16 cellular contexts compared by ENCODE assay signal in genomic region chr20:57660510-57661199, GRCh38. TPM values are rescaled to one million over a fixed set of nuclear protein-coding genes. Genes with fewer than 3 reads are reported as not detected.
DNase-seq lines count a peak whose midpoint lies in the region; ATAC-seq, FAIRE-seq and TF ChIP-seq lines count a peak whose summit lies in the region.
"Had no signal": no experiment of that assay in that cellular context is flagged by ENCODE, and none has a peak within 500 bp of the region (broad histone marks: within the 10 kb centered on the region; RNA-seq: fewer than 3 reads in every experiment).

No MANE protein-coding gene starts in this region.

- dilution Hi-C loops in mammary epithelial cell (cut with HindIII; ENCODE audit: low sequenced_read_pairs) = no loop called here

- TF ChIP-seq POLR2A in breast epithelium (IDR thresholded peaks at IDR 0.05) (no peak), ovary (IDR thresholded peaks at IDR 0.05) (no peak)

- 99% methylated on average over 11 of the region's 16 CpGs for whole genome bisulfite sequencing in mammary epithelial cell (ENCODE audit: low coverage, missing lambda C conversion rate)
- WGBS in ovary, 3 donors = 78 to 86% (median 80%) methylated on average over 16 of the region's 16 CpGs

- DNase-seq in breast epithelium (ENCODE audit: low spot score in 2 of 2) = peak; percentile 15 to 27
- no peak for DNase-seq in mammary epithelial cell
- DNase-seq in coronary artery (ENCODE audit: low spot score) = peak; percentile 69
- DNase-seq in ovary = peak in 4 of 5 donors; percentile 6 to 12 (median 11)
- no peak for DNase-seq in urothelium cell line (ENCODE audit: low spot score)
- DNase-seq in NCI-H1105 (lab: John Stamatoyannopoulos, UW) = no peak
- no peak for DNase-seq in kidney glomerular epithelial cell (lab: John Stamatoyannopoulos, UW)
- DNase-seq: activated naive CD4-positive, alpha-beta T cell treated with anti-CD3 and anti-CD28 coated beads, Interleukin-2, amount 50 U/mL, for 16 hours; cerebellar nuclear complex; NCI-H1048; PC-3 had no signal

- no peak for ATAC-seq in GM18873 (IDR thresholded peaks at IDR 0.05; ENCODE audit: low FRiP score, unreplicated experiment)
- ATAC-seq: left lung, PC-3 had no signal

- no peaks in the 10 kb centered on the region for H4K20me1 ChIP-seq in mammary epithelial cell (ENCODE audit: insufficient read depth, low read length)

- no peak overlapping the region for H3K4me3 ChIP-seq in breast epithelium
- H3K4me3 ChIP-seq in mammary epithelial cell (replicated peaks in 1 of 3; ENCODE audit: insufficient read depth in 1 of 3, low read depth in 2 of 3, low read length in 3 of 3) = no peak overlapping the region
- peak overlapping the region; percentile 46 for H3K4me3 ChIP-seq in coronary artery
- no peak overlapping the region for H3K4me3 ChIP-seq in ovary
- H3K4me3 ChIP-seq: left lung had no signal

- H3K36me3 ChIP-seq in breast epithelium (no peaks in the 10 kb centered on the region), mammary epithelial cell (ENCODE audit: insufficient read depth, low read length) (peaks cover 18% of the 10 kb centered on the region), ovary (no peaks in the 10 kb centered on the region)

- H3K27ac ChIP-seq in breast epithelium = peak overlapping the region in 1 of 2 donors; percentile 8
- H3K27ac ChIP-seq in mammary epithelial cell (ENCODE audit: insufficient read depth, low read depth, low read length) = no peak overlapping the region
- H3K27ac ChIP-seq in coronary artery = peak overlapping the region in 1 of 2 donors; percentile 62
- no peak overlapping the region for H3K27ac ChIP-seq in ovary
- H3K27ac ChIP-seq: epithelial cell of prostate, left lung had no signal

- no peak for TF ChIP-seq EP300 in ovary (IDR thresholded peaks at IDR 0.05)

- FAIRE-seq in urothelium cell line (lab: Jason Lieb, UNC) = peak; percentile 99

- TF ChIP-seq CTCF in breast epithelium (IDR thresholded peaks at IDR 0.05) (no peak), mammary epithelial cell (conservative IDR thresholded peaks at IDR 0.05 in 1 of 2, IDR thresholded peaks at IDR 0.05 in 1 of 2; ENCODE audit: extremely low read depth in 1 of 2, insufficient read depth in 1 of 2, low read depth in 1 of 2, low read length in 2 of 2) (no peak), coronary artery (IDR thresholded peaks at IDR 0.05) (no peak), ovary (IDR thresholded peaks at IDR 0.05) (no peak)

- H3K27me3 ChIP-seq in breast epithelium = no peaks in the 10 kb centered on the region
- no peaks in the 10 kb centered on the region for H3K27me3 ChIP-seq in mammary epithelial cell (ENCODE audit: insufficient read depth, low read length)
- no peaks in the 10 kb centered on the region for H3K27me3 ChIP-seq in ovary
- H3K27me3 ChIP-seq: left lung had no signal

- H2AFZ ChIP-seq in mammary epithelial cell (ENCODE audit: low read depth, low read length) = no peak overlapping the region

- BruUV-seq in mammary epithelial cell (replicated peaks; lab: Mats Ljungman, UMichigan) = no TSS peak

- H3K9ac ChIP-seq in mammary epithelial cell (ENCODE audit: insufficient read depth, low read length) = no peak overlapping the region

- peaks cover 98% of the 10 kb centered on the region for H3K79me2 ChIP-seq in mammary epithelial cell (ENCODE audit: insufficient read depth, low read length)

- in situ Hi-C loops in mammary epithelial cell (cut with MboI; ENCODE audit: low sequenced_read_pairs in 2 of 2) = no loop called here

- H3K4me1 ChIP-seq in breast epithelium (peaks cover 0 to 3% of the 10 kb centered on the region in 2 donors), mammary epithelial cell (ENCODE audit: insufficient read depth, low read length) (peaks cover 27% of the 10 kb centered on the region), ovary (ENCODE audit: insufficient read depth) (peaks cover 14% of the 10 kb centered on the region)

- CTCF ChIA-PET in mammary epithelial cell (lab: Charles Lee; ENCODE audit: low non-redundant PET) = no interaction called here

- intact Hi-C loops in breast epithelium (cut with DNase I; ENCODE audit: low total_unique reads) = loop anchor here (10.0 kb wide), 1 partner anchor 424 kb away; no protein-coding TSS in a partner anchor
- intact Hi-C loops in mammary epithelial cell (cut with micrococcal nuclease) = no loop called here
- intact Hi-C loops in ovary (cut with DNase I) = no loop called here

- H3K4me2 ChIP-seq in mammary epithelial cell (ENCODE audit: insufficient read depth, low read depth, low read length) = no peak overlapping the region

- H3K9me3 ChIP-seq in breast epithelium (no peaks in the 10 kb centered on the region), mammary epithelial cell (replicated peaks; ENCODE audit: insufficient read depth, low read length) (no peaks in the 10 kb centered on the region), ovary (no peaks in the 10 kb centered on the region)
- H3K9me3 ChIP-seq: left lung had no signal

RNA-seq across cellular contexts. Expression of gene ZBP1, which starts 40.4 kb away (rescaled TPM):
- total RNA-seq in breast epithelium (1 to 10 TPM in 1 of 3 donors, under 1 TPM in 1, not detected in 1; 0.73 to 2.4 TPM), mammary epithelial cell (not detected), ovary (under 1 TPM in 3 of 7 donors, not detected in 4; 0.23 to 0.50 (median 0.24) TPM)
- polyA plus RNA-seq in mammary epithelial cell (not detected), ovary (under 1 TPM; 0.12 to 0.92 TPM)
- not detected for polyA minus RNA-seq in mammary epithelial cell
- total RNA-seq: neural crest cell, PC-3, temporal lobe had no signal

RNA-seq across cellular contexts. Expression of gene PMEPA1, which starts 49.2 kb away (rescaled TPM):
- total RNA-seq in breast epithelium (10 to 100 TPM in 2 of 3 donors, 1 to 10 TPM in 1; 9.2 to 13.2 (median 13.1) TPM), mammary epithelial cell (100 to 1,000 TPM; 100 to 108 TPM), ovary (10 to 100 TPM in 5 of 7 donors, 1 to 10 TPM in 2; 2.7 to 73.4 (median 17.6) TPM)
- polyA plus RNA-seq in mammary epithelial cell (67.5 TPM), ovary (10 to 100 TPM; 14.6 to 28.5 TPM)
- 51.3 TPM for polyA minus RNA-seq in mammary epithelial cell

Comparison
In these comparisons a context has a peak if more than half of its experiments do, and no peak if none do; other contexts are left out.
1. DNase-seq: peak in breast epithelium (2 of 2), coronary artery (single experiment) and ovary (4 of 5); none in mammary epithelial cell (single experiment), urothelium cell line (single experiment), NCI-H1105 (single experiment) and kidney glomerular epithelial cell (single experiment).